Comparison of ENCODE assay signal across 8 cellular contexts in genomic region chr4:123398151-123398802, GRCh38. TPM values are rescaled to one million over a fixed set of nuclear protein-coding genes. Genes with fewer than 3 reads are reported as not detected.
DNase-seq lines count a peak whose midpoint lies in the region; ATAC-seq and TF ChIP-seq lines count a peak whose summit lies in the region.

No MANE protein-coding gene starts in this region.

- no peaks in the 10 kb centered on the region for H3K36me3 ChIP-seq in colonic mucosa

- DNase-seq in NCI-H2196 (lab: John Stamatoyannopoulos, UW; ENCODE audit: unreplicated experiment) (peak; percentile 50), NCI-H2196 treated with DMSO at 0.1 percent for 48 hours (lab: John Stamatoyannopoulos, UW; ENCODE audit: unreplicated experiment) (no peak), NCI-H1105 (lab: John Stamatoyannopoulos, UW) (peak; percentile 48), colonic mucosa (peak; percentile 67), left colon (peak; percentile 54 to 83)
- peak; percentile 71 for DNase-seq in activated CD4-positive, CD25-positive, alpha-beta regulatory T cell treated with anti-CD3 and anti-CD28 coated beads, Interleukin-2, amount 50 U/mL, for 72 hours
- peak; percentile 64 for DNase-seq in stimulated activated CD4-positive, alpha-beta T cell treated with anti-CD3 and anti-CD28 coated beads, Interleukin-1b, Interleukin-23, amount 100 ng/mL, for 48 hours

- no peaks in the 10 kb centered on the region for H3K27me3 ChIP-seq in colonic mucosa

- ATAC-seq in HG02642 (IDR thresholded peaks at IDR 0.05; ENCODE audit: poor library complexity, unreplicated experiment) (peak; percentile 66), left colon (peak; percentile 70)

- H3K27ac ChIP-seq in colonic mucosa = peak overlapping the region; percentile 95

- TF ChIP-seq CTCF in colonic mucosa (IDR thresholded peaks at IDR 0.05) = peak; percentile 39

- no peaks in the 10 kb centered on the region for H3K4me1 ChIP-seq in colonic mucosa

- H3K9me3 ChIP-seq in colonic mucosa = no peaks in the 10 kb centered on the region

- intact Hi-C loops in colonic mucosa (cut with DNase I) (no loop called here), left colon (cut with DNase I, micrococcal nuclease) (loop anchor here in 1 of 2 donors (5.0 to 10.0 kb wide), 2 partner anchors 264 to 717 kb away; no protein-coding TSS in a partner anchor)

- H3K4me3 ChIP-seq in colonic mucosa = peak overlapping the region; percentile 55

- H3K9ac ChIP-seq in colonic mucosa (ENCODE audit: low read depth in 2 of 2, low read length in 2 of 2) = peak overlapping the region; percentile 64 to 93

RNA-seq across cellular contexts. Expression of gene SPRY1, which starts 1.7 kb away (rescaled TPM):
- 10 to 100 TPM; 23.8 to 34.2 TPM for total RNA-seq in colonic mucosa
- 10 to 100 TPM; 27.2 to 29.0 TPM for total RNA-seq in left colon
